ENCODE assay signal across 15 cellular contexts in genomic region chr3:46607603-46608028, GRCh38. TPM values are rescaled to one million over a fixed set of nuclear protein-coding genes. Genes with fewer than 3 reads are reported as not detected.
A peak's percentile ranks its signal among the peaks of the same experiment; 100 is the strongest.
DNase-seq lines count a peak whose midpoint lies in the region; ATAC-seq and TF ChIP-seq lines count a peak whose summit lies in the region.
"Had no signal": no experiment of that assay in that cellular context is flagged by ENCODE, and none has a peak within 500 bp of the region (broad histone marks: within the 10 kb centered on the region; RNA-seq: fewer than 3 reads in every experiment).

No MANE protein-coding gene starts in this region.

- no peaks in the 10 kb centered on the region for H3K27me3 Mint-ChIP-seq in neural crest cell (ENCODE audit: low read depth)

- no peaks in the 10 kb centered on the region for H3K36me3 ChIP-seq in MG63
- H3K36me3 ChIP-seq: gastrocnemius medialis, left lung, pancreas had no signal

- H3K4me3 Mint-ChIP-seq in neural crest cell: no peak overlapping the region
- H3K4me3 Mint-ChIP-seq: brain, T-helper 17 cell had no signal

- H3K4me3 ChIP-seq in MG63: no peak overlapping the region
- H3K4me3 ChIP-seq: gastrocnemius medialis, left lung, pancreas had no signal

- ATAC-seq in HG02642 (IDR thresholded peaks at IDR 0.05; ENCODE audit: poor library complexity, unreplicated experiment): no peak
- ATAC-seq: gastrocnemius medialis, left lung, T-helper 17 cell had no signal

- peaks cover 8% of the 10 kb centered on the region for H3K4me1 Mint-ChIP-seq in neural crest cell

- no peaks in the 10 kb centered on the region for H3K9me3 ChIP-seq in MG63
- H3K9me3 ChIP-seq: gastrocnemius medialis, left lung, pancreas had no signal

- no peaks in the 10 kb centered on the region for H3K27me3 ChIP-seq in MG63
- H3K27me3 ChIP-seq: gastrocnemius medialis, left lung, pancreas had no signal

- no peak overlapping the region for H3K27ac Mint-ChIP-seq in neural crest cell (ENCODE audit: unreplicated experiment)
- H3K27ac Mint-ChIP-seq: brain, T-helper 17 cell had no signal

- DNase-seq in ELR (ENCODE audit: low read depth) (peak; percentile 21), MG63 (peak; percentile 8), cerebellar cortex (ENCODE audit: low spot score) (peak; percentile 19), neural crest cell (ENCODE audit: low read depth, low spot score) (no peak), activated T-cell treated with anti-CD3 and anti-CD28 coated beads for 4 hours (no peak), SKM-1 (lab: John Stamatoyannopoulos, UW; ENCODE audit: unreplicated experiment) (no peak)
- DNase-seq: gastrocnemius medialis; left lung; NCI-H1092 treated with DMSO at 0.1 percent for 48 hours; pancreas; stimulated activated CD4-positive, alpha-beta T cell treated with anti-CD3 and anti-CD28 coated beads, Interleukin-4, amount 100 ng/mL, for 1 hour; T-helper 17 cell had no signal

- H3K9me3 Mint-ChIP-seq in neural crest cell: no peaks in the 10 kb centered on the region

- peak; percentile 27 for TF ChIP-seq CTCF in neural crest cell (conservative IDR thresholded peaks at IDR 0.05)

- no peaks in the 10 kb centered on the region for H3K36me3 Mint-ChIP-seq in neural crest cell (ENCODE audit: low read depth)
- H3K36me3 Mint-ChIP-seq: brain had no signal

RNA-seq across cellular contexts. Expression of gene FAM240A, which starts 4.7 kb away (rescaled TPM):
- not detected in 2 replicates for total RNA-seq in MG63 (2014; rRNA removed; shearing (Covaris generic); ENCODE audit: low replicate concordance)
- not detected in 2 replicates for total RNA-seq in neural crest cell
- total RNA-seq: left lung, pancreas, subcutaneous adipose tissue, T-helper 17 cell had no signal

RNA-seq across cellular contexts. Expression of gene LRRC2, which starts 41.5 kb away (rescaled TPM):
- 0.10 and 0.36 TPM in 2 replicates for total RNA-seq in MG63 (2014; rRNA removed; shearing (Covaris generic); ENCODE audit: low replicate concordance)
- total RNA-seq in neural crest cell: 0.12 TPM in 1 of 2 replicates, not detected in the other

Comparison
In these comparisons a context has a peak if more than half of its experiments do, and no peak if none do; other contexts are left out.
1. DNase-seq: peak in ELR (single experiment), MG63 (single experiment) and cerebellar cortex (single experiment); none in neural crest cell (single experiment), activated T-cell treated with anti-CD3 and anti-CD28 coated beads for 4 hours (single experiment) and SKM-1 (single experiment).